In the genomic region with DNA sequence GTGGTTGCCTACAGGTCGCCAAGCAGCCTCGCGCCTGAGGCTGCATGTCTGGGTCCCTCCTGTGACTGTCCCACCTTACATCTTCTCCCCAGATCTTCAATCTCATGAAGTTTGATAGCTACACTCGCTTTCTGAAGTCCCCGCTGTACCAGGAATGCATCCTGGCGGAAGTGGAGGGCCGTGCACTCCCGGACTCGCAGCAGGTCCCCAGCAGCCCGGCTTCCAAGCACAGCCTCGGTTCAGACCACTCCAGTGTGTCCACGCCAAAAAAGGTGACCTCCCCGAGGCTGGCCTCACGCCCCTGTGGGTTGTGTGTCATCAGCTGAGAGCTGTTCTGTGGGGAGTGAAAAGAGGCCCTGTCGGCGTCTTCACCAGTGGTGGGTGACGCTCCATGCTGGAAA, we compare ENCODE assay signal across 19 cellular contexts. TPM values are rescaled to one million over a fixed set of nuclear protein-coding genes. Genes with fewer than 3 reads are reported as not detected.
DNase-seq lines count a peak whose midpoint lies in the region; ATAC-seq and TF ChIP-seq lines count a peak whose summit lies in the region.
"Had no signal": no experiment of that assay in that cellular context is flagged by ENCODE, and none has a peak within 500 bp of the region (broad histone marks: within the 10 kb centered on the region; RNA-seq: fewer than 3 reads in every experiment).

No MANE protein-coding gene starts in this region.

- peaks cover 0 to 3% (median 0%) of the 10 kb centered on the region in 7 donors for H3K9me3 Mint-ChIP-seq in CD14-positive monocyte
- H3K9me3 Mint-ChIP-seq: CD8-positive, alpha-beta memory T cell; HFFc6 had no signal

- H3K4me1 ChIP-seq in left ventricle myocardium inferior, result no peaks in the 10 kb centered on the region
- H3K4me1 ChIP-seq: BE2C had no signal

- peaks cover 33 to 34% of the 10 kb centered on the region in 2 donors for H3K36me3 Mint-ChIP-seq in CD14-positive monocyte

- no peak for ATAC-seq in sciatic nerve
- ATAC-seq in left lobe of liver, result no peak

- CTCF ChIA-PET in RWPE1 (lab: Yijun Ruan, JAX), result interaction anchor here (0.6 to 0.8 kb wide), 2 partner anchors 25 to 1014 kb away, joined by 3 to 4 read pairs; a partner anchor contains a TSS

- peaks cover 10% of the 10 kb centered on the region for H3K4me1 Mint-ChIP-seq in CD14-positive monocyte
- H3K4me1 Mint-ChIP-seq: CD8-positive, alpha-beta memory T cell had no signal

- POLR2A ChIA-PET in RWPE1 (lab: Yijun Ruan, JAX; ENCODE audit: low non-redundant PET), result no interaction called here

- H3K27me3 Mint-ChIP-seq in CD14-positive monocyte (ENCODE audit: low read depth in 3 of 3), result peaks cover 0 to 8% (median 0%) of the 10 kb centered on the region in 3 donors
- H3K27me3 Mint-ChIP-seq: CD8-positive, alpha-beta memory T cell had no signal

- H3K36me3 ChIP-seq in left ventricle myocardium inferior, result peaks cover 35% of the 10 kb centered on the region
- H3K36me3 ChIP-seq: BE2C had no signal

- H3K9me3 ChIP-seq in left ventricle myocardium inferior (replicated peaks), result no peaks in the 10 kb centered on the region
- H3K9me3 ChIP-seq: BE2C had no signal

- H3K27ac ChIP-seq in RWPE1 (peak overlapping the region; percentile 26; the same call in 1 of the 2 replicates), left ventricle myocardium inferior (replicated peaks) (no peak overlapping the region)

- H3K27ac Mint-ChIP-seq in CD14-positive monocyte, result no peak overlapping the region
- H3K27ac Mint-ChIP-seq: CD8-positive, alpha-beta memory T cell; HFFc6 had no signal

- TF ChIP-seq CTCF in CD14-positive monocyte (IDR thresholded peaks at IDR 0.05) (no peak), RWPE1 (conservative IDR thresholded peaks at IDR 0.05; ENCODE audit: low read depth) (no peak), left ventricle myocardium inferior (IDR thresholded peaks at IDR 0.05; ENCODE audit: borderline replicate concordance) (no peak)

- no peak overlapping the region for H3K4me3 Mint-ChIP-seq in CD14-positive monocyte
- H3K4me3 Mint-ChIP-seq: CD8-positive, alpha-beta memory T cell; HFFc6 had no signal

- intact Hi-C loops in CD14-positive monocyte (cut with micrococcal nuclease), result no loop called here
- intact Hi-C loops in left ventricle myocardium inferior (cut with micrococcal nuclease), result no loop called here
- intact Hi-C loops in sciatic nerve (cut with DNase I), result no loop called here

- H3K4me3 ChIP-seq in left ventricle myocardium inferior, result no peak overlapping the region

- peak; percentile 40 for DNase-seq in CD14-positive monocyte (ENCODE audit: low spot score)
- DNase-seq in RWPE1 (ENCODE audit: low spot score), result no peak
- DNase-seq in left ventricle myocardium inferior, result peak; percentile 4
- peak; percentile 41 for DNase-seq in sciatic nerve (ENCODE audit: low spot score)
- no peak for DNase-seq in NCI-H446 (lab: John Stamatoyannopoulos, UW)
- DNase-seq in DMS53 treated with DMSO at 0.1 percent for 48 hours (lab: John Stamatoyannopoulos, UW; ENCODE audit: unreplicated experiment), result no peak
- no peak for DNase-seq in left lobe of liver (ENCODE audit: low spot score)
- DNase-seq: BE2C; CD8-positive, alpha-beta memory T cell; GF-D8; GOT3; HFFc6; KG1; NCI-H1092; NCI-H1694; NCI-H345; NK-92 treated with Interleukin-12 subunit alpha and Interleukin-12 subunit beta, amount 100 ng/mL, for 24 hours had no signal

- H3K27me3 ChIP-seq in left ventricle myocardium inferior (ENCODE audit: low read depth), result no peaks in the 10 kb centered on the region
- H3K27me3 ChIP-seq: BE2C had no signal

RNA-seq across cellular contexts. Expression of a gene that starts 24.9 kb away (rescaled TPM):
- not detected for polyA plus RNA-seq in CD14-positive monocyte
- total RNA-seq in left ventricle myocardium inferior (0.80 TPM), sciatic nerve (not detected), left lobe of liver (177 TPM)
- total RNA-seq: CD8-positive, alpha-beta memory T cell; M059J had no signal
- polyA plus RNA-seq: AG04450; CD8-positive, alpha-beta memory T cell had no signal

RNA-seq across cellular contexts. Expression of a gene that starts 46.3 kb away (rescaled TPM):
- polyA plus RNA-seq in CD14-positive monocyte, result not detected
- 46.7 TPM for total RNA-seq in left ventricle myocardium inferior
- total RNA-seq in sciatic nerve, result not detected
- 0.83 TPM for total RNA-seq in left lobe of liver
- total RNA-seq: CD8-positive, alpha-beta memory T cell; HFFc6 had no signal
- polyA plus RNA-seq: AG04450; CD8-positive, alpha-beta memory T cell had no signal

Comparison
In these comparisons a context has a peak if more than half of its experiments do, and no peak if none do; other contexts are left out.
1. DNase-seq: peak in CD14-positive monocyte (single experiment), left ventricle myocardium inferior (single experiment) and sciatic nerve (single experiment); none in RWPE1 (single experiment), NCI-H446 (0 of 2), DMS53 treated with DMSO at 0.1 percent for 48 hours (single experiment) and left lobe of liver (single experiment).
2. RNA of a gene that starts 24.9 kb away (total RNA-seq): 177 TPM in left lobe of liver (single experiment); 0.80 TPM in left ventricle myocardium inferior (single experiment) and not detected in sciatic nerve (single experiment); every median in the first group is over 10 times any median in the second.
3. RNA of a gene that starts 46.3 kb away (total RNA-seq): 46.7 TPM in left ventricle myocardium inferior (single experiment); 0.83 TPM in left lobe of liver (single experiment) and not detected in sciatic nerve (single experiment); every median in the first group is over 10 times any median in the second.